Comparison of ENCODE assay signal across 8 cellular contexts in the genomic region with DNA sequence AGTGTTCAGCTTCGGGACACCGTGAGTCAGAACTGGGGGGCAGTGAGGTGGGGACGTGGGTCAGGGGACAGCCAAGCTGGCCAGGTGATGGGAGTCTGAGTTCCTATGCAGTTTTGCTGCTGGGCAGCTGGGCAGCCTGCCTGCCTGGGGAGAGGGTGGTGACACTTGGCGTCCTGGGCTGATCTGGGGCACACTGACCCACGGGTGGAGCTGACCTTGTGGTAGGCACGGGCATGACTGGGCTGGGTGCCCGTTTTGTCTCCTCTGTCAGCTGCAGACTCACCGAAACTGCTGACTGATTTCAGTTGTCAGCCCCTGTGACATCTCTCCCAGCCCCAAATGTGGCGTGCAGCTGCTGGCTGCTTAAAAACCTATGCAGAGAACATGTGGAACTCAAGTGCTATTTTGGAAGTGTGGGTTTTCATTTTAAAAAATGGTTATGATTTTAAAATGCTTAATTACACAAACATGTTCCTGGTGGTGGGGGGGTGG. TPM values are rescaled to one million over a fixed set of nuclear protein-coding genes. Genes with fewer than 3 reads are reported as not detected.
A peak's percentile ranks its signal among the peaks of the same experiment; 100 is the strongest.
DNase-seq lines count a peak whose midpoint lies in the region; ATAC-seq and TF ChIP-seq lines count a peak whose summit lies in the region.

No MANE protein-coding gene starts in this region.

- H3K9me3 ChIP-seq in WERI-Rb-1 (ENCODE audit: severe bottlenecking) = no peaks in the 10 kb centered on the region
- no peaks in the 10 kb centered on the region for H3K9me3 ChIP-seq in T-helper 17 cell (ENCODE audit: control insufficient read depth, low read length, poor library complexity, severe bottlenecking)
- no peaks in the 10 kb centered on the region for H3K9me3 ChIP-seq in prostate gland

- whole genome bisulfite sequencing in prostate gland = 42% methylated on average over 9 of the region's 9 CpGs

- H3K27ac ChIP-seq in WERI-Rb-1 (no peak overlapping the region), prostate gland (peak overlapping the region in 1 of 2 donors; percentile 27)

- no peaks in the 10 kb centered on the region for H3K4me1 ChIP-seq in prostate gland (replicated peaks)

- H3K27me3 Mint-ChIP-seq in activated T-helper 17 cell treated with anti-CD3 and anti-CD28 coated beads, Interleukin-2, amount 50 U/mL, for 72 hours = peaks cover 16% of the 10 kb centered on the region
- peaks cover 33% of the 10 kb centered on the region for H3K27me3 Mint-ChIP-seq in T-helper 17 cell

- H3K4me3 ChIP-seq in WERI-Rb-1 (ENCODE audit: low read depth, low read length) (no peak overlapping the region), prostate gland (no peak overlapping the region)

- no peak overlapping the region for H3K4me3 Mint-ChIP-seq in activated T-helper 17 cell treated with anti-CD3 and anti-CD28 coated beads, Interleukin-2, amount 50 U/mL, for 72 hours
- no peak overlapping the region for H3K4me3 Mint-ChIP-seq in T-helper 17 cell

- TF ChIP-seq CTCF in WERI-Rb-1 (IDR thresholded peaks at IDR 0.05; ENCODE audit: low read depth, low read length) (no peak), prostate gland (IDR thresholded peaks at IDR 0.05) (no peak)

- TF ChIP-seq POLR2A in prostate gland (IDR thresholded peaks at IDR 0.05) = no peak

- H3K36me3 Mint-ChIP-seq in activated T-helper 17 cell treated with anti-CD3 and anti-CD28 coated beads, Interleukin-2, amount 50 U/mL, for 72 hours (ENCODE audit: low read depth) = no peaks in the 10 kb centered on the region
- H3K36me3 Mint-ChIP-seq in T-helper 17 cell (ENCODE audit: low read depth) = peaks cover 2% of the 10 kb centered on the region

- intact Hi-C loops in prostate gland (cut with DNase I) = no loop called here

- no peaks in the 10 kb centered on the region for H3K4me1 Mint-ChIP-seq in activated T-helper 17 cell treated with anti-CD3 and anti-CD28 coated beads, Interleukin-2, amount 50 U/mL, for 72 hours
- peaks cover 5% of the 10 kb centered on the region for H3K4me1 Mint-ChIP-seq in T-helper 17 cell

- H3K9me3 Mint-ChIP-seq in activated T-helper 17 cell treated with anti-CD3 and anti-CD28 coated beads, Interleukin-2, amount 50 U/mL, for 72 hours = no peaks in the 10 kb centered on the region

- no peaks in the 10 kb centered on the region for H3K36me3 ChIP-seq in WERI-Rb-1
- H3K36me3 ChIP-seq in prostate gland = no peaks in the 10 kb centered on the region

- H3K27me3 ChIP-seq in WERI-Rb-1 (ENCODE audit: insufficient read depth, low read depth, severe bottlenecking) (no peaks in the 10 kb centered on the region), prostate gland (replicated peaks; ENCODE audit: insufficient read depth) (no peaks in the 10 kb centered on the region)

- peak; percentile 97 for DNase-seq in myocyte (ENCODE audit: low read depth)
- no peak for DNase-seq in WERI-Rb-1
- DNase-seq in GOT3 (lab: John Stamatoyannopoulos, UW) = no peak
- DNase-seq in T-helper 17 cell = no peak
- DNase-seq in prostate gland (ENCODE audit: low spot score) = no peak

- no peak overlapping the region for H3K27ac Mint-ChIP-seq in activated T-helper 17 cell treated with anti-CD3 and anti-CD28 coated beads, Interleukin-2, amount 50 U/mL, for 72 hours
- H3K27ac Mint-ChIP-seq in T-helper 17 cell = no peak overlapping the region

- peak; percentile 97 for ATAC-seq in GM19455 (IDR thresholded peaks at IDR 0.05; ENCODE audit: unreplicated experiment)
- ATAC-seq in HG03175 (IDR thresholded peaks at IDR 0.05; ENCODE audit: unreplicated experiment) = peak; percentile 92
- ATAC-seq in activated T-helper 17 cell treated with anti-CD3 and anti-CD28 coated beads, Interleukin-2, amount 50 U/mL, for 72 hours (replicated peaks) = peak; percentile 84
- no peak for ATAC-seq in T-helper 17 cell

RNA-seq across cellular contexts. Expression of a gene that starts 32.6 kb away (rescaled TPM):
- total RNA-seq in activated T-helper 17 cell treated with anti-CD3 and anti-CD28 coated beads, Interleukin-2, amount 50 U/mL, for 72 hours = 1 to 10 TPM; 5.8 to 8.6 TPM
- 29.1 and 34.5 TPM in 2 replicates for total RNA-seq in myocyte
- polyA plus RNA-seq in myocyte (2012) = 14.7 TPM
- 1 to 10 TPM; 4.4 to 5.1 TPM for total RNA-seq in T-helper 17 cell
- total RNA-seq in prostate gland = 10 to 100 TPM; 14.2 to 25.2 TPM

RNA-seq across cellular contexts. Expression of a gene that starts 35.3 kb away (rescaled TPM):
- 1 to 10 TPM in 1 of 2 donors, under 1 TPM in 1; 0.95 to 1.0 TPM for total RNA-seq in activated T-helper 17 cell treated with anti-CD3 and anti-CD28 coated beads, Interleukin-2, amount 50 U/mL, for 72 hours
- 0.24 and 0.52 TPM in 2 replicates for total RNA-seq in myocyte
- polyA plus RNA-seq in myocyte (2012) = 0.42 TPM
- total RNA-seq in T-helper 17 cell = 1 to 10 TPM in 1 of 2 donors, under 1 TPM in 1; 0.15 to 1.1 TPM
- total RNA-seq in prostate gland = 100 to 1,000 TPM; 224 to 392 TPM

Comparison
In these comparisons a context has a peak if more than half of its experiments do, and no peak if none do; other contexts are left out.
1. RNA of a gene that starts 35.3 kb away (total RNA-seq): 224 to 392 TPM in prostate gland; 0.15 to 1.1 TPM in T-helper 17 cell, 0.95 to 1.0 TPM in activated T-helper 17 cell treated with anti-CD3 and anti-CD28 coated beads, Interleukin-2, amount 50 U/mL, for 72 hours and 0.24 to 0.52 TPM in myocyte; every median in the first group is over 100 times any median in the second.